Comparison of ENCODE assay signal across 8 cellular contexts in genomic region chr15:41856716-41857115, GRCh38. TPM values are rescaled to one million over a fixed set of nuclear protein-coding genes. Genes with fewer than 3 reads are reported as not detected.
"Had no signal": no experiment of that assay in that cellular context is flagged by ENCODE, and none has a peak within 500 bp of the region (broad histone marks: within the 10 kb centered on the region; RNA-seq: fewer than 3 reads in every experiment).

No MANE protein-coding gene starts in this region.

- DNase-seq: GM23248, GOT3, H9, HCEC 1CT, KBM-7 had no signal

- H3K27ac ChIP-seq: GM23248 had no signal

- H3K4me3 ChIP-seq: GM23248 had no signal

- H3K9ac ChIP-seq: GM23248 had no signal

- FAIRE-seq: H54, HTR-8/SVneo had no signal

- H2AFZ ChIP-seq: GM23248 had no signal

RNA-seq across cellular contexts. Expression of gene SPTBN5, which starts 37.1 kb away (rescaled TPM):
- polyA plus RNA-seq: IgD-negative memory B cell had no signal
